In the genomic region with DNA sequence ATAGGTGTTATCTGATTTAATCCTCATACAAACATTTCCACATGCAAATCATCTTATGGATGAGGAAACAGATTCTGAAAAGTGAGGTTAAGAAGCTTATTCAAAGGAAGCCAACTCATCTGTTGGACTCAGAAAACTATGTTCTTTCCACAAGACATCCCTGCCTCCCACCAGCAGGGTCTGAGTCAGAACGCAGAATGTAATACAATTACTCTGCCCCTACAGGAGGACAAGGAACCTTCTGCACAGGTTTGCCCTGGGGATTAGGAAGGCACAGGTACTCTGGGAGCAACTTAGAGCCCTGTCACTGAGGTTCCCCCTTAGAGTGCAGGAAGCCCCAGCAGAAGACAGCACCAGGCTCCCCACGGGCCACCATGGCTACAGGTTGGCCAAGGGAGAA, we compare ENCODE assay signal across 9 cellular contexts.
DNase-seq lines count a peak whose midpoint lies in the region; ATAC-seq and TF ChIP-seq lines count a peak whose summit lies in the region.
"Had no signal": no experiment of that assay in that cellular context is flagged by ENCODE, and none has a peak within 500 bp of the region (broad histone marks: within the 10 kb centered on the region; RNA-seq: fewer than 3 reads in every experiment).

No MANE protein-coding gene starts in this region.

- peaks cover 45% of the 10 kb centered on the region for H3K4me1 ChIP-seq in mammary epithelial cell (ENCODE audit: insufficient read depth, low read length)
- peaks cover 5 to 14% of the 10 kb centered on the region in 2 donors for H3K4me1 ChIP-seq in uterus
- no peaks in the 10 kb centered on the region for H3K4me1 ChIP-seq in OCI-LY7 (ENCODE audit: insufficient read depth, low read length, poor library complexity, severe bottlenecking)

- no peak for TF ChIP-seq POLR2A in uterus (IDR thresholded peaks at IDR 0.05)

- H3K36me3 ChIP-seq in mammary epithelial cell (ENCODE audit: insufficient read depth, low read length): no peaks in the 10 kb centered on the region
- no peaks in the 10 kb centered on the region for H3K36me3 ChIP-seq in uterus
- no peaks in the 10 kb centered on the region for H3K36me3 ChIP-seq in OCI-LY7 (ENCODE audit: insufficient read depth, low read length)

- no peak for ATAC-seq in Right ventricle myocardium superior (ENCODE audit: poor library complexity)
- ATAC-seq in GM18907 (IDR thresholded peaks at IDR 0.05; ENCODE audit: unreplicated experiment): no peak
- ATAC-seq in HG03457 (IDR thresholded peaks at IDR 0.05; ENCODE audit: unreplicated experiment): no peak

- no peaks in the 10 kb centered on the region for H3K9me3 ChIP-seq in mammary epithelial cell (replicated peaks; ENCODE audit: insufficient read depth, low read length)
- no peaks in the 10 kb centered on the region for H3K9me3 ChIP-seq in uterus
- H3K9me3 ChIP-seq in OCI-LY7 (ENCODE audit: low read length): no peaks in the 10 kb centered on the region

- H3K79me2 ChIP-seq in mammary epithelial cell (ENCODE audit: insufficient read depth, low read length) (peaks cover 5% of the 10 kb centered on the region), OCI-LY7 (ENCODE audit: insufficient read depth, low read depth, low read length) (no peaks in the 10 kb centered on the region)

- H3K9me2 ChIP-seq in OCI-LY7 (ENCODE audit: insufficient read depth, low read length): no peaks in the 10 kb centered on the region

- in situ Hi-C loops in mammary epithelial cell (cut with MboI; ENCODE audit: low sequenced_read_pairs in 2 of 2): no loop called here

- BruUV-seq in mammary epithelial cell (replicated peaks; lab: Mats Ljungman, UMichigan) (no TSS peak), OCI-LY7 (replicated peaks; lab: Mats Ljungman, UMichigan) (no TSS peak)

- H4K20me1 ChIP-seq in mammary epithelial cell (ENCODE audit: insufficient read depth, low read length): no peaks in the 10 kb centered on the region
- no peaks in the 10 kb centered on the region for H4K20me1 ChIP-seq in OCI-LY7 (ENCODE audit: insufficient read depth, low read length)

- H2AFZ ChIP-seq in mammary epithelial cell (ENCODE audit: low read depth, low read length) (no peak overlapping the region), OCI-LY7 (ENCODE audit: low read length) (no peak overlapping the region)

- H3K4me2 ChIP-seq in mammary epithelial cell (ENCODE audit: insufficient read depth, low read depth, low read length) (peak overlapping the region; percentile 73), OCI-LY7 (ENCODE audit: low read length) (no peak overlapping the region)

- intact Hi-C loops in cardiac septum (cut with DNase I): no loop called here
- intact Hi-C loops in Right ventricle myocardium superior (cut with DNase I): no loop called here
- intact Hi-C loops in mammary epithelial cell (cut with micrococcal nuclease): loop anchor here (1.0 kb wide), 1 partner anchor 83 kb away; no protein-coding TSS in a partner anchor
- intact Hi-C loops in uterus (cut with DNase I; ENCODE audit: low total_unique reads): no loop called here
- intact Hi-C loops in OCI-LY7 (cut with micrococcal nuclease; ENCODE audit: unreplicated experiment): no loop called here

- peak; percentile 60 for DNase-seq in cardiac septum (ENCODE audit: low spot score)
- DNase-seq in Right ventricle myocardium superior: no peak
- DNase-seq in mammary epithelial cell: peak; percentile 79
- peak; percentile 74 for DNase-seq in kidney tubule cell (ENCODE audit: low spot score)
- no peak for DNase-seq in uterus
- DNase-seq in OCI-LY7 (ENCODE audit: low spot score): no peak
- DNase-seq: activated CD4-positive, alpha-beta T cell treated with anti-CD3 and anti-CD28 coated beads for 4 hours had no signal

- H3K9ac ChIP-seq in mammary epithelial cell (ENCODE audit: insufficient read depth, low read length): no peak overlapping the region

- TF ChIP-seq CTCF in mammary epithelial cell (conservative IDR thresholded peaks at IDR 0.05 in 1 of 2, IDR thresholded peaks at IDR 0.05 in 1 of 2; ENCODE audit: extremely low read depth in 1 of 2, insufficient read depth in 1 of 2, low read depth in 1 of 2, low read length in 2 of 2) (peak; percentile 52 to 60), uterus (IDR thresholded peaks at IDR 0.05) (peak in 2 of 4 experiments; percentile 20 to 29), OCI-LY7 (conservative IDR thresholded peaks at IDR 0.05; ENCODE audit: low read length) (no peak)

- H3K27me3 ChIP-seq in mammary epithelial cell (ENCODE audit: insufficient read depth, low read length): no peaks in the 10 kb centered on the region
- no peaks in the 10 kb centered on the region for H3K27me3 ChIP-seq in uterus

- H3K4me3 ChIP-seq in mammary epithelial cell (replicated peaks in 1 of 3; ENCODE audit: insufficient read depth in 1 of 3, low read depth in 2 of 3, low read length in 3 of 3) (no peak overlapping the region), uterus (no peak overlapping the region), OCI-LY7 (ENCODE audit: low read depth, low read length, poor library complexity, severe bottlenecking) (no peak overlapping the region)

- CTCF ChIA-PET in mammary epithelial cell (lab: Charles Lee; ENCODE audit: low non-redundant PET): interaction anchor here (0.6 to 1.1 kb wide), 5 partner anchors 10 to 226 kb away, joined by 3 to 8 read pairs (median 4); no protein-coding TSS in a partner anchor
- CTCF ChIA-PET in OCI-LY7 (lab: Charles Lee; ENCODE audit: unreplicated experiment): interaction anchor here (0.7 kb wide), 1 partner anchor 47 kb away, joined by 3 read pairs; no protein-coding TSS in a partner anchor

- POLR2A ChIA-PET in OCI-LY7 (lab: Charles Lee): interaction anchor here (1.6 kb wide), 1 partner anchor 10 kb away, joined by 4 read pairs; no protein-coding TSS in a partner anchor

- dilution Hi-C loops in mammary epithelial cell (cut with HindIII; ENCODE audit: low sequenced_read_pairs): loop anchor here (5.0 kb wide), 1 partner anchor 39 kb away; no protein-coding TSS in a partner anchor

- WGBS in mammary epithelial cell (ENCODE audit: low coverage, missing lambda C conversion rate): 35% methylated on average over 2 of the region's 2 CpGs

- H3K27ac ChIP-seq in mammary epithelial cell (ENCODE audit: insufficient read depth, low read depth, low read length) (no peak overlapping the region), uterus (peak overlapping the region; percentile 73 to 76), OCI-LY7 (ENCODE audit: low read depth, low read length, poor library complexity, severe bottlenecking) (no peak overlapping the region)

Comparison
In these comparisons a context has a peak if more than half of its experiments do, and no peak if none do; other contexts are left out.
1. DNase-seq: peak in cardiac septum (single experiment), mammary epithelial cell (single experiment) and kidney tubule cell (single experiment); none in Right ventricle myocardium superior (single experiment), uterus (0 of 2) and OCI-LY7 (single experiment).
2. H3K27ac ChIP-seq: peak in uterus (2 of 2); none in mammary epithelial cell (single experiment) and OCI-LY7 (single experiment).